ENCODE assay signal across 22 cellular contexts in the genomic region with DNA sequence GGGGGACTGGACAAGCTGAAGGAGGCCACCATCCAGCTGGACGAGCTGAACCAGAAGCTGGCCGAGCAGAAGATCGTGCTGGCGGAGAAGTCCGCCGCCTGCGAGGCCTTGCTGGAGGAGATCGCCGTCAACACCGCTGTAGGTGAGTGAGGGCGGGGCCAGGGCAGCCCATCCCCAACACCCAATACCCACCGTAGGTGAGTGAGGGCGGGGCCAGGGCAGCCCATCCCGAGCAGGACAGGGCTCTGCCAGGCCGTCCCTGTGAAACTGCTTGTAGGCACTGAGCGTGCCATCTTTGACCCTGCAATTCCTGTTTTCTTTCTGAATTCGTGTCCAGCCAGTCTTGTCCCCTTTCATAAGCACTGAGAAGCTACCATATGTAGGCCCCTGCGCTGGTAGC.
"Had no signal": no experiment of that assay in that cellular context is flagged by ENCODE, and none has a peak within 500 bp of the region (broad histone marks: within the 10 kb centered on the region; RNA-seq: fewer than 3 reads in every experiment).

No MANE protein-coding gene starts in this region.

- H3K4me2 ChIP-seq: KMS-11 had no signal

- H3K27me3 ChIP-seq: SJCRH30 had no signal

- H3K27ac Mint-ChIP-seq: IgD-negative memory B cell had no signal

- H3K4me3 Mint-ChIP-seq: IgD-negative memory B cell had no signal

- H3K36me3 ChIP-seq: SJCRH30 had no signal

- H3K9me3 ChIP-seq: SJCRH30 had no signal

- H3K4me3 ChIP-seq: K562, SJCRH30 had no signal

- H3K27ac ChIP-seq: HL-60, KMS-11, RWPE1, SJCRH30 had no signal

- ATAC-seq: K562, SK-N-SH treated with all-trans-retinoic acid at 6 μM for 48 hours had no signal

- DNase-seq: Kasumi-1, MM.1S, NCI-H1092 treated with DMSO at 0.1 percent for 48 hours, NCI-H1436, NCI-H187, NCI-H2029, NCI-H2081 treated with DMSO at 0.1 percent for 48 hours, NCI-H2171, NCI-H226, NCI-H446, NCI-H510A, NCI-H524 treated with DMSO at 0.1 percent for 48 hours, NCI-H69, NCI-H774, SHP77 treated with DMSO at 0.1 percent for 48 hours, SJCRH30 had no signal

- H3K4me1 Mint-ChIP-seq: IgD-negative memory B cell had no signal

- H3K36me3 Mint-ChIP-seq: IgD-negative memory B cell had no signal
